In genomic region chr1:223345720-223346119, GRCh38 we compare ENCODE assay signal across 25 cellular contexts. TPM values are rescaled to one million over a fixed set of nuclear protein-coding genes. Genes with fewer than 3 reads are reported as not detected.
"Had no signal": no experiment of that assay in that cellular context is flagged by ENCODE, and none has a peak within 500 bp of the region (broad histone marks: within the 10 kb centered on the region; RNA-seq: fewer than 3 reads in every experiment).

No MANE protein-coding gene starts in this region.

- DNase-seq: activated CD4-positive, alpha-beta T cell treated with anti-CD3 and anti-CD28 coated beads, Interleukin-2, amount 50 U/mL, for 4 hours; activated gamma-delta T cell; activated T-cell treated with anti-CD3 and anti-CD28 coated beads, Interleukin-2, amount 50 U/mL, for 72 hours; adrenal gland; effector CD8-positive, alpha-beta T cell; esophagus squamous epithelium; kidney; left ventricle myocardium superior; stimulated activated CD4-positive, alpha-beta T cell treated with anti-CD3 and anti-CD28 coated beads, Interleukin-2, amount 100 ng/mL, for 24 hours; stimulated activated naive CD4-positive, alpha-beta T cell treated with Interleukin-2 at 50 U/mL for 16 hours; thyroid gland; WERI-Rb-1 had no signal

- H3K9me3 ChIP-seq: adrenal gland, esophagus squamous epithelium, thyroid gland had no signal

- FAIRE-seq: endothelial cell of umbilical vein, kidney, urothelium cell line had no signal

- H3K4me1 ChIP-seq: thyroid gland had no signal

- H3K27ac ChIP-seq: adrenal gland, cardiac muscle cell, esophagus squamous epithelium, thyroid gland, WERI-Rb-1 had no signal

- H3K4me3 ChIP-seq: adrenal gland, cardiac muscle cell, esophagus squamous epithelium, thyroid gland had no signal

- H3K36me3 ChIP-seq: adrenal gland, cardiac muscle cell, esophagus squamous epithelium, thyroid gland, WERI-Rb-1 had no signal

- ATAC-seq: activated naive CD4-positive, alpha-beta T cell treated with anti-CD3 and anti-CD28 coated beads, Interleukin-2, amount 50 U/mL, for 72 hours; activated T-cell treated with anti-CD3 and anti-CD28 coated beads, Interleukin-2, amount 50 U/mL, for 72 hours; left ventricle myocardium superior had no signal

- H3K27me3 ChIP-seq: adrenal gland, cardiac muscle cell, esophagus squamous epithelium, thyroid gland had no signal

RNA-seq across cellular contexts. Expression of gene SUSD4, which starts 18.3 kb away (rescaled TPM):
- total RNA-seq: activated CD8-positive, alpha-beta memory T cell treated with anti-CD3 and anti-CD28 coated beads for 36 hours; endothelial cell of umbilical vein; glomerular endothelial cell had no signal
- polyA plus RNA-seq: endothelial cell of umbilical vein had no signal

RNA-seq across cellular contexts. Expression of gene CCDC185, which starts 47.5 kb away (rescaled TPM):
- total RNA-seq: activated CD8-positive, alpha-beta memory T cell treated with anti-CD3 and anti-CD28 coated beads for 36 hours; activated naive CD4-positive, alpha-beta T cell treated with anti-CD3 and anti-CD28 coated beads, Interleukin-2, amount 50 U/mL, for 72 hours; activated T-cell treated with anti-CD3 and anti-CD28 coated beads, Interleukin-2, amount 50 U/mL, for 72 hours; adrenal gland; cardiac muscle cell; chondrocyte; endothelial cell of umbilical vein; glomerular endothelial cell; left ventricle myocardium superior; mononuclear cell; omental fat pad; progenitor cell of endocrine pancreas; subcutaneous adipose tissue; T-helper 2 cell treated with Interferon-gamma antibody and Interleukin-4, amounts not matched to agents 100 ng/mL and 5 ng/mL, for 36 hours had no signal
- polyA plus RNA-seq: adrenal gland, cardiac muscle cell, endothelial cell of umbilical vein, neural cell had no signal
